In the genomic region with DNA sequence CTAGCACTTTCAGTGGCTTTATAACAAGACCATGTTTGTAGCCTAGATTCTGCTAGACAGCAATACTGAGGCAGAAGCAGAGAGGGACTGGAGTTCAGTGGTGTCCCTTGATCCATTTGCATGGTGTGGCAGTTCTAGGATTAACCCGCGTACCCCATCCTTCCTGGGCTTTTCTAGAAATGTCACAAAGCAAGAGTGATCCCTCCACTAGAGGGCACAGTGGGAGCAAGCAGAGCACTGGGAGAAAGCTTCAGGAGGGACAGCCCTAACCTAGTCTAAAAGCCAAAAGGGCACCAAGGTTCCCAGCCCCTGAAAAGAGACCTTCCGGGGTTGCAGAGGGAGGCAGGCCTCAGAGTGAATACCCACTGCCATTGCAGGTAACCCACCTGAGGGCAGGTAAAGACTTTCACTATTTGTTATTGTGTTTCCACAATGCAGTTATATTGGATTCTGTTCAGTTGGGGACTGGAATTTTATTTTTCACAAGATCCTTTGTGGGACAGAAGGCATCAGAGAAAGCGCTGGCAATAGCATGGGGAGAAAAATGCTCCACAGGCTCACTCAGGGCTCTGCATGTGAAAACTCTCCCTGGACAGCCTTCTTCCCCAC, we compare ENCODE assay signal across 8 cellular contexts.
DNase-seq lines count a peak whose midpoint lies in the region; ATAC-seq and TF ChIP-seq lines count a peak whose summit lies in the region.

No MANE protein-coding gene starts in this region.

- H3K9me3 ChIP-seq in RWPE2 (ENCODE audit: severe bottlenecking) = no peaks in the 10 kb centered on the region

- no peaks in the 10 kb centered on the region for H3K36me3 ChIP-seq in RWPE2 (ENCODE audit: low read depth)

- no peaks in the 10 kb centered on the region for H3K27me3 ChIP-seq in RWPE2 (ENCODE audit: insufficient read depth, poor library complexity, severe bottlenecking)

- H3K4me3 Mint-ChIP-seq in activated T-helper 2 cell treated with anti-CD3 and anti-CD28 coated beads, Interferon-gamma antibody, Interleukin-2, Interleukin-4, amounts not matched to agents 10 μg/mL and 5 μg/mL and 100 μg/mL, durations not matched to agents 14 hours and 24 hours and 36 hours (ENCODE audit: low read depth) = no peak overlapping the region

- H3K27ac ChIP-seq in RWPE2 (ENCODE audit: poor library complexity, severe bottlenecking) = no peak overlapping the region

- intact Hi-C loops in activated T-helper 2 cell treated with anti-CD3 and anti-CD28 coated beads, Interferon-gamma antibody, Interleukin-2, Interleukin-4, amounts not matched to agents 10 μg/mL and 5 μg/mL and 100 μg/mL, durations not matched to agents 14 hours and 24 hours and 36 hours (cut with micrococcal nuclease) = loop anchor here (1.0 kb wide), 2 partner anchors 312 to 335 kb away; partner anchors contain the start of gene POMP

- peaks cover 5% of the 10 kb centered on the region for H3K27me3 Mint-ChIP-seq in activated T-helper 2 cell treated with anti-CD3 and anti-CD28 coated beads, Interferon-gamma antibody, Interleukin-2, Interleukin-4, amounts not matched to agents 10 μg/mL and 5 μg/mL and 100 μg/mL, durations not matched to agents 14 hours and 24 hours and 36 hours (ENCODE audit: low read depth)

- peaks cover 2% of the 10 kb centered on the region for H3K4me1 Mint-ChIP-seq in activated T-helper 2 cell treated with anti-CD3 and anti-CD28 coated beads, Interferon-gamma antibody, Interleukin-2, Interleukin-4, amounts not matched to agents 10 μg/mL and 5 μg/mL and 100 μg/mL, durations not matched to agents 14 hours and 24 hours and 36 hours (ENCODE audit: low read depth)

- H3K27ac Mint-ChIP-seq in activated T-helper 2 cell treated with anti-CD3 and anti-CD28 coated beads, Interferon-gamma antibody, Interleukin-2, Interleukin-4, amounts not matched to agents 10 μg/mL and 5 μg/mL and 100 μg/mL, durations not matched to agents 14 hours and 24 hours and 36 hours = no peak overlapping the region

- ATAC-seq in RWPE2 (ENCODE audit: low read depth) (peak; percentile 58), HG03139 (IDR thresholded peaks at IDR 0.05; ENCODE audit: unreplicated experiment) (no peak)

- H3K9me3 Mint-ChIP-seq in activated T-helper 2 cell treated with anti-CD3 and anti-CD28 coated beads, Interferon-gamma antibody, Interleukin-2, Interleukin-4, amounts not matched to agents 10 μg/mL and 5 μg/mL and 100 μg/mL, durations not matched to agents 14 hours and 24 hours and 36 hours = no peaks in the 10 kb centered on the region

- peak; percentile 77 for TF ChIP-seq CTCF in RWPE2 (IDR thresholded peaks at IDR 0.05; ENCODE audit: poor library complexity, severe bottlenecking)

- H3K36me3 Mint-ChIP-seq in activated T-helper 2 cell treated with anti-CD3 and anti-CD28 coated beads, Interferon-gamma antibody, Interleukin-2, Interleukin-4, amounts not matched to agents 10 μg/mL and 5 μg/mL and 100 μg/mL, durations not matched to agents 14 hours and 24 hours and 36 hours (ENCODE audit: low read depth) = no peaks in the 10 kb centered on the region

- H3K4me3 ChIP-seq in RWPE2 (ENCODE audit: severe bottlenecking) = no peak overlapping the region

- DNase-seq in NCI-H2081 (lab: John Stamatoyannopoulos, UW) (peak; percentile 28 to 38), NCI-H2081 treated with DMSO at 0.1 percent for 48 hours (lab: John Stamatoyannopoulos, UW) (no peak), HT-29 (ENCODE audit: low spot score) (peak; percentile 94), RWPE2 (ENCODE audit: low spot score) (no peak), germinal center (ENCODE audit: low spot score) (peak; percentile 66), pons (ENCODE audit: low spot score) (peak; percentile 79)
- peak; percentile 30 for DNase-seq in activated T-helper 2 cell treated with anti-CD3 and anti-CD28 coated beads, Interferon-gamma antibody, Interleukin-2, Interleukin-4, amounts not matched to agents 10 μg/mL and 5 μg/mL and 100 μg/mL, durations not matched to agents 14 hours and 24 hours and 36 hours (ENCODE audit: low spot score)

- H3K4me1 ChIP-seq in RWPE2 (ENCODE audit: insufficient read depth, poor library complexity, severe bottlenecking) = no peaks in the 10 kb centered on the region

Comparison
In these comparisons a context has a peak if more than half of its experiments do, and no peak if none do; other contexts are left out.
1. DNase-seq: peak in NCI-H2081 (2 of 2), HT-29 (single experiment), activated T-helper 2 cell treated with anti-CD3 and anti-CD28 coated beads, Interferon-gamma antibody, Interleukin-2, Interleukin-4, amounts not matched to agents 10 μg/mL and 5 μg/mL and 100 μg/mL, durations not matched to agents 14 hours and 24 hours and 36 hours (single experiment), germinal center (single experiment) and pons (single experiment); none in NCI-H2081 treated with DMSO at 0.1 percent for 48 hours (single experiment) and RWPE2 (single experiment).